Comparison of ENCODE assay signal across 1 cellular context in genomic region chr1:116379674-116380498, GRCh38.
TF ChIP-seq lines count a peak whose summit lies in the region.

No MANE protein-coding gene starts in this region.

TF ChIP-seq in endothelial cell of umbilical vein, 7 proteins besides CTCF, POLR2A, EP300 and RAD21 (continued from another document):
- no peak for TF ChIP-seq MYC (IDR thresholded peaks at IDR 0.05; ENCODE audit: low read depth, low read length)
TF ChIP-seq in endothelial cell of umbilical vein: peak in this region for 0.
